19 cellular contexts compared by ENCODE assay signal in genomic region chr1:6627841-6628545, GRCh38. TPM values are rescaled to one million over a fixed set of nuclear protein-coding genes. Genes with fewer than 3 reads are reported as not detected.
DNase-seq lines count a peak whose midpoint lies in the region; ATAC-seq and TF ChIP-seq lines count a peak whose summit lies in the region.
"Had no signal": no experiment of that assay in that cellular context is flagged by ENCODE, and none has a peak within 500 bp of the region (broad histone marks: within the 10 kb centered on the region; RNA-seq: fewer than 3 reads in every experiment).

No MANE protein-coding gene starts in this region.

- no peak for TF ChIP-seq CTCF in osteoblast (IDR thresholded peaks at IDR 0.05; ENCODE audit: extremely low read depth, low read depth, low read length)

- H3K9me3 ChIP-seq in osteoblast (ENCODE audit: low read depth, low read length): no peaks in the 10 kb centered on the region
- H3K9me3 ChIP-seq: adrenal gland, esophagus muscularis mucosa had no signal

- peaks cover 23% of the 10 kb centered on the region for H3K36me3 Mint-ChIP-seq in T-helper 2 cell treated with Interferon-gamma antibody and Interleukin-4, amounts not matched to agents 5 μg/mL and 100 μg/mL, for 36 hours (ENCODE audit: low read depth)
- peaks cover 2% of the 10 kb centered on the region for H3K36me3 Mint-ChIP-seq in IgD-negative memory B cell
- H3K36me3 Mint-ChIP-seq in central memory CD8-positive, alpha-beta T cell (ENCODE audit: insufficient read depth): peaks cover 27% of the 10 kb centered on the region

- H3K27ac Mint-ChIP-seq in T-helper 2 cell treated with Interferon-gamma antibody and Interleukin-4, amounts not matched to agents 5 μg/mL and 100 μg/mL, for 36 hours: peak overlapping the region; percentile 12
- H3K27ac Mint-ChIP-seq in IgD-negative memory B cell: no peak overlapping the region
- no peak overlapping the region for H3K27ac Mint-ChIP-seq in central memory CD8-positive, alpha-beta T cell (ENCODE audit: low read depth)

- H3K4me1 Mint-ChIP-seq in T-helper 2 cell treated with Interferon-gamma antibody and Interleukin-4, amounts not matched to agents 5 μg/mL and 100 μg/mL, for 36 hours (ENCODE audit: low read depth): peaks cover 15% of the 10 kb centered on the region
- peaks cover 6 to 25% (median 11%) of the 10 kb centered on the region in 3 donors for H3K4me1 Mint-ChIP-seq in IgD-negative memory B cell
- peaks cover 32% of the 10 kb centered on the region for H3K4me1 Mint-ChIP-seq in central memory CD8-positive, alpha-beta T cell

- H3K4me3 ChIP-seq in osteoblast (ENCODE audit: insufficient read depth, low read length): no peak overlapping the region
- H3K4me3 ChIP-seq: adrenal gland, esophagus muscularis mucosa, hepatocyte had no signal

- no peak for DNase-seq in T-helper 2 cell treated with Interferon-gamma antibody and Interleukin-4, amounts not matched to agents 5 μg/mL and 100 μg/mL, for 36 hours (ENCODE audit: low spot score)
- no peak for DNase-seq in T-helper 2 cell
- no peak for DNase-seq in central memory CD8-positive, alpha-beta T cell (ENCODE audit: low spot score in 2 of 2)
- DNase-seq in osteoblast (ENCODE audit: insufficient read length, low spot score, missing footprints): peak; percentile 87
- DNase-seq: 8988T; activated CD4-positive, alpha-beta T cell treated with anti-CD3 and anti-CD28 coated beads, Interleukin-2, amount 50 U/mL, for 48 hours; adrenal gland; GDM1; KG1; left colon; NCI-H1694 treated with DMSO at 0.1 percent for 48 hours; NCI-H526 treated with DMSO at 0.1 percent for 48 hours; small intestine had no signal

- H3K9me3 Mint-ChIP-seq in T-helper 2 cell treated with Interferon-gamma antibody and Interleukin-4, amounts not matched to agents 5 μg/mL and 100 μg/mL, for 36 hours: no peaks in the 10 kb centered on the region
- H3K9me3 Mint-ChIP-seq in IgD-negative memory B cell: no peaks in the 10 kb centered on the region
- H3K9me3 Mint-ChIP-seq in central memory CD8-positive, alpha-beta T cell: no peaks in the 10 kb centered on the region

- peak overlapping the region; percentile 25 for H3K4me3 Mint-ChIP-seq in T-helper 2 cell treated with Interferon-gamma antibody and Interleukin-4, amounts not matched to agents 5 μg/mL and 100 μg/mL, for 36 hours
- peak overlapping the region in 3 of 4 donors; percentile 57 to 93 (median 60) for H3K4me3 Mint-ChIP-seq in IgD-negative memory B cell
- H3K4me3 Mint-ChIP-seq in central memory CD8-positive, alpha-beta T cell: peak overlapping the region; percentile 87

- H2AFZ ChIP-seq in osteoblast (ENCODE audit: low read length): no peak overlapping the region
- H2AFZ ChIP-seq: hepatocyte had no signal

- no peak overlapping the region for H3K4me2 ChIP-seq in osteoblast (ENCODE audit: insufficient read depth, low read length)
- H3K4me2 ChIP-seq: hepatocyte had no signal

- H3K4me1 ChIP-seq in osteoblast (ENCODE audit: insufficient read depth, low read length): peaks cover 9% of the 10 kb centered on the region

- H3K27me3 Mint-ChIP-seq in T-helper 2 cell treated with Interferon-gamma antibody and Interleukin-4, amounts not matched to agents 5 μg/mL and 100 μg/mL, for 36 hours (ENCODE audit: low read depth): no peaks in the 10 kb centered on the region
- no peaks in the 10 kb centered on the region for H3K27me3 Mint-ChIP-seq in IgD-negative memory B cell
- no peaks in the 10 kb centered on the region for H3K27me3 Mint-ChIP-seq in central memory CD8-positive, alpha-beta T cell

- no peak overlapping the region for H3K27ac ChIP-seq in osteoblast (ENCODE audit: low read depth, low read length)
- H3K27ac ChIP-seq: adrenal gland, esophagus muscularis mucosa, hepatocyte had no signal

- H3K27me3 ChIP-seq in osteoblast (ENCODE audit: insufficient read depth, low read length): no peaks in the 10 kb centered on the region
- H3K27me3 ChIP-seq: adrenal gland, esophagus muscularis mucosa, hepatocyte had no signal

- no peak for ATAC-seq in central memory CD8-positive, alpha-beta T cell (replicated peaks; ENCODE audit: extremely low read depth, poor library complexity, severe bottlenecking)
- no peak for ATAC-seq in HG03039 (IDR thresholded peaks at IDR 0.05; ENCODE audit: unreplicated experiment)
- no peak for ATAC-seq in HG03280 (IDR thresholded peaks at IDR 0.05; ENCODE audit: unreplicated experiment)
- no peak for ATAC-seq in GM19395 (IDR thresholded peaks at IDR 0.05; ENCODE audit: unreplicated experiment)
- ATAC-seq: left colon had no signal

- peaks cover 22% of the 10 kb centered on the region for H4K20me1 ChIP-seq in osteoblast (ENCODE audit: insufficient read depth, low read length)

- peaks cover 55% of the 10 kb centered on the region for H3K79me2 ChIP-seq in osteoblast (ENCODE audit: insufficient read depth, low read length)

- peaks cover 52% of the 10 kb centered on the region for H3K36me3 ChIP-seq in osteoblast (ENCODE audit: insufficient read depth, low read length)

RNA-seq across cellular contexts. Expression of gene THAP3, which starts 3.3 kb away (rescaled TPM):
- polyA plus RNA-seq in IgD-negative memory B cell: 28.4 TPM
- total RNA-seq in osteoblast: 19.2 and 19.5 TPM in 2 replicates

RNA-seq across cellular contexts. Expression of gene PHF13, which starts 14.5 kb away (rescaled TPM):
- polyA plus RNA-seq in IgD-negative memory B cell: 5.3 TPM
- total RNA-seq in osteoblast: 13.4 and 16.8 TPM in 2 replicates

RNA-seq across cellular contexts. Expression of gene KLHL21, which starts 25.3 kb away (rescaled TPM):
- 12.1 TPM for polyA plus RNA-seq in IgD-negative memory B cell
- 76.3 and 86.1 TPM in 2 replicates for total RNA-seq in osteoblast

RNA-seq across cellular contexts. Expression of gene ZBTB48, which starts 48.2 kb away (rescaled TPM):
- 21.4 TPM for polyA plus RNA-seq in IgD-negative memory B cell
- total RNA-seq in osteoblast: 11.5 and 14.5 TPM in 2 replicates

Comparison
In these comparisons a context has a peak if more than half of its experiments do, and no peak if none do; other contexts are left out.
1. H3K4me3 Mint-ChIP-seq: peak in every context shown above with its lines; median percentile 87 in central memory CD8-positive, alpha-beta T cell; 60 in IgD-negative memory B cell; 25 in T-helper 2 cell treated with Interferon-gamma antibody and Interleukin-4, amounts not matched to agents 5 μg/mL and 100 μg/mL, for 36 hours.